11 cellular contexts compared by ENCODE assay signal in genomic region chr4:106690487-106690886, GRCh38.
DNase-seq lines count a peak whose midpoint lies in the region; ATAC-seq and TF ChIP-seq lines count a peak whose summit lies in the region.
"Had no signal": no experiment of that assay in that cellular context is flagged by ENCODE, and none has a peak within 500 bp of the region (broad histone marks: within the 10 kb centered on the region; RNA-seq: fewer than 3 reads in every experiment).

No MANE protein-coding gene starts in this region.

- H3K4me3 ChIP-seq in AG10803 (ENCODE audit: low read length) (no peak overlapping the region), fibroblast of villous mesenchyme (ENCODE audit: low read depth, low read length) (no peak overlapping the region)
- H3K4me3 ChIP-seq: suprapubic skin had no signal

- peak; percentile 58 for DNase-seq in AG10803 (ENCODE audit: low read depth)
- peak; percentile 2 for DNase-seq in SIG-M5 (lab: John Stamatoyannopoulos, UW)
- DNase-seq in fibroblast of villous mesenchyme (ENCODE audit: low read depth), result peak; percentile 21
- no peak for DNase-seq in posterior cingulate gyrus
- DNase-seq in hippocampal formation (lab: John Stamatoyannopoulos, UW), result no peak
- DNase-seq: caudate nucleus; CD8-positive, alpha-beta memory T cell had no signal

- ATAC-seq in HG03135 (IDR thresholded peaks at IDR 0.05; ENCODE audit: unreplicated experiment) (peak; percentile 53), GM18511 (IDR thresholded peaks at IDR 0.05; ENCODE audit: unreplicated experiment) (no peak), HG02970 (IDR thresholded peaks at IDR 0.05; ENCODE audit: low FRiP score, unreplicated experiment) (no peak)

- TF ChIP-seq CTCF in AG10803 (conservative IDR thresholded peaks at IDR 0.05; ENCODE audit: low read length), result no peak
- TF ChIP-seq CTCF in fibroblast of villous mesenchyme (IDR thresholded peaks at IDR 0.05; ENCODE audit: insufficient read depth, low read depth, low read length), result no peak

- intact Hi-C loops in posterior cingulate gyrus (cut with DNase I), result no loop called here

Comparison
In these comparisons a context has a peak if more than half of its experiments do, and no peak if none do; other contexts are left out.
1. DNase-seq: peak in AG10803 (single experiment), SIG-M5 (single experiment) and fibroblast of villous mesenchyme (single experiment); none in posterior cingulate gyrus (0 of 10) and hippocampal formation (0 of 2).